In genomic region chr7:151083824-151084160, GRCh38 we compare ENCODE assay signal across 8 cellular contexts. TPM values are rescaled to one million over a fixed set of nuclear protein-coding genes. Genes with fewer than 3 reads are reported as not detected.
DNase-seq lines count a peak whose midpoint lies in the region; ATAC-seq, FAIRE-seq and TF ChIP-seq lines count a peak whose summit lies in the region.

No MANE protein-coding gene starts in this region.

- TF ChIP-seq EP300 in K562 (IDR thresholded peaks at IDR 0.05; ENCODE audit: low read length) (no peak), tibial nerve (IDR thresholded peaks at IDR 0.05) (no peak)

- peak overlapping the region; percentile 94; the same call in 2 of the 3 replicates for H3K27ac ChIP-seq in K562 (ENCODE audit: extremely low read depth, low read depth, low read length)
- peak overlapping the region; percentile 84 for H3K27ac ChIP-seq in lower lobe of right lung
- H3K27ac ChIP-seq in tibial nerve: peak overlapping the region; percentile 92 to 99 (median 98)
- peak overlapping the region in 1 of 3 donors; percentile 94 for H3K27ac ChIP-seq in thyroid gland

- H3K27me3 ChIP-seq in K562 (ENCODE audit: control insufficient read depth in 2 of 2, insufficient read depth in 2 of 2, low read length in 2 of 2) (no peaks in the 10 kb centered on the region), lower lobe of right lung (ENCODE audit: low read depth) (no peaks in the 10 kb centered on the region), tibial nerve (no peaks in the 10 kb centered on the region), thyroid gland (no peaks in the 10 kb centered on the region)

- H3K4me2 ChIP-seq in K562 (ENCODE audit: insufficient read depth, low read length): peak overlapping the region; percentile 97

- peak overlapping the region; percentile 94 to 97 for H3K9ac ChIP-seq in K562 (ENCODE audit: insufficient read depth in 1 of 2, low read depth in 2 of 2, low read length in 2 of 2)

- in situ Hi-C loops in K562 (cut with MboI): no loop called here

- H3K9me3 ChIP-seq in K562 (replicated peaks; ENCODE audit: control insufficient read depth, insufficient read depth, low read depth, low read length) (no peaks in the 10 kb centered on the region), lower lobe of right lung (no peaks in the 10 kb centered on the region), tibial nerve (no peaks in the 10 kb centered on the region), thyroid gland (no peaks in the 10 kb centered on the region)

- CTCF ChIA-PET in activated naive CD4-positive, alpha-beta T cell treated with anti-CD3 and anti-CD28 coated beads, Interleukin-2, amount 10 ng/mL, durations not matched to agents 7 days and 5 days (lab: Charles Lee): interaction anchor here (1.3 kb wide), 1 partner anchor 65 kb away, joined by 4 read pairs; no protein-coding TSS in a partner anchor
- CTCF ChIA-PET in K562 (lab: Yijun Ruan, JAX; ENCODE audit: low intra/inter-chr PET ratio): no interaction called here

- H3K79me2 ChIP-seq in K562 (ENCODE audit: control insufficient read depth, insufficient read depth, low read length): peaks cover 68% of the 10 kb centered on the region

- H3K4me1 ChIP-seq in K562 (replicated peaks in 1 of 2; ENCODE audit: control insufficient read depth in 2 of 2, insufficient read depth in 2 of 2, low read length in 2 of 2): peaks cover 52 to 83% of the 10 kb centered on the region in 2 experiments
- H3K4me1 ChIP-seq in lower lobe of right lung: peaks cover 60% of the 10 kb centered on the region
- H3K4me1 ChIP-seq in tibial nerve: peaks cover 0 to 70% (median 53%) of the 10 kb centered on the region in 4 donors
- peaks cover 37 to 56% of the 10 kb centered on the region in 2 donors for H3K4me1 ChIP-seq in thyroid gland

- H3K9me1 ChIP-seq in K562 (ENCODE audit: control insufficient read depth, insufficient read depth, low read length): no peaks in the 10 kb centered on the region

- peak overlapping the region; percentile 11 for H3K27ac Mint-ChIP-seq in activated naive CD4-positive, alpha-beta T cell treated with anti-CD3 and anti-CD28 coated beads, Interleukin-2, amount 10 ng/mL, durations not matched to agents 7 days and 5 days

- FAIRE-seq in K562 (lab: Jason Lieb, UNC): peak; percentile 58

- POLR2A ChIA-PET in K562 (lab: Yijun Ruan, JAX): interaction anchor here (0.9 to 2.5 kb wide), 4 partner anchors 9 to 55 kb away, joined by 3 to 10 read pairs (median 3); no protein-coding TSS in a partner anchor

- no TSS peak for BruUV-seq in K562 (replicated peaks; lab: Mats Ljungman, UMichigan)

- no peaks in the 10 kb centered on the region for H3K9me3 Mint-ChIP-seq in activated naive CD4-positive, alpha-beta T cell treated with anti-CD3 and anti-CD28 coated beads, Interleukin-2, amount 10 ng/mL, durations not matched to agents 7 days and 5 days

- 30% methylated on average over 3 of the region's 3 CpGs for WGBS in K562 (ENCODE audit: insufficient coverage, low coverage, missing lambda C conversion rate)
- WGBS in tibial nerve, 2 donors: 26 to 31% methylated on average over 3 of the region's 3 CpGs
- 33% methylated on average over 3 of the region's 3 CpGs for WGBS in thyroid gland, 2 donors

- peaks cover 18% of the 10 kb centered on the region for H4K20me1 ChIP-seq in K562 (replicated peaks; ENCODE audit: control insufficient read depth, insufficient read depth, low read length)

- no peak for TF ChIP-seq RAD21 in K562 (CRISPR knock-in tag; conservative IDR thresholded peaks at IDR 0.05 in 1 of 2, IDR thresholded peaks at IDR 0.05 in 1 of 2)

- ATAC-seq in K562: no peak
- no peak for ATAC-seq in lower lobe of right lung

- H3K27me3 Mint-ChIP-seq in activated naive CD4-positive, alpha-beta T cell treated with anti-CD3 and anti-CD28 coated beads, Interleukin-2, amount 10 ng/mL, durations not matched to agents 7 days and 5 days: peaks cover 44% of the 10 kb centered on the region

- H3K4me3 ChIP-seq in K562: peak overlapping the region; percentile 89
- peak overlapping the region; percentile 96 for H3K4me3 ChIP-seq in lower lobe of right lung
- peak overlapping the region; percentile 67 to 93 (median 76) for H3K4me3 ChIP-seq in tibial nerve
- H3K4me3 ChIP-seq in thyroid gland (replicated peaks in 1 of 3): peak overlapping the region in 1 of 3 donors; percentile 77

- H3K4me3 Mint-ChIP-seq in activated naive CD4-positive, alpha-beta T cell treated with anti-CD3 and anti-CD28 coated beads, Interleukin-2, amount 10 ng/mL, durations not matched to agents 7 days and 5 days: peak overlapping the region; percentile 85

- TF ChIP-seq CTCF in K562 (IDR thresholded peaks at IDR 0.05 in 2 of 3, conservative IDR thresholded peaks at IDR 0.05 in 1 of 3; ENCODE audit: insufficient read depth in 2 of 3, low read depth in 1 of 3, low read length in 3 of 3) (no peak), lower lobe of right lung (IDR thresholded peaks at IDR 0.05) (no peak), tibial nerve (IDR thresholded peaks at IDR 0.05) (no peak), thyroid gland (IDR thresholded peaks at IDR 0.05) (no peak)

- intact Hi-C loops in K562 (cut with micrococcal nuclease) (loop anchor here (1.0 to 10.0 kb wide), 3 partner anchors 55 to 769 kb away; partner anchors contain the start of gene ABCB8), lower lobe of right lung (cut with DNase I) (no loop called here), thyroid gland (cut with DNase I) (no loop called here)

- H3K36me3 Mint-ChIP-seq in activated naive CD4-positive, alpha-beta T cell treated with anti-CD3 and anti-CD28 coated beads, Interleukin-2, amount 10 ng/mL, durations not matched to agents 7 days and 5 days: peaks cover 10% of the 10 kb centered on the region

- H3K36me3 ChIP-seq in K562 (ENCODE audit: control insufficient read depth, insufficient read depth, low read length) (peaks cover 32% of the 10 kb centered on the region), lower lobe of right lung (no peaks in the 10 kb centered on the region), tibial nerve (peaks cover 0 to under 1% (median 0%) of the 10 kb centered on the region in 3 donors), thyroid gland (no peaks in the 10 kb centered on the region)

- no peak for DNase-seq in activated naive CD4-positive, alpha-beta T cell treated with anti-CD3 and anti-CD28 coated beads, Interleukin-2, amount 10 ng/mL, durations not matched to agents 7 days and 5 days
- DNase-seq in activated naive CD4-positive, alpha-beta T cell (lab: John Stamatoyannopoulos, UW): no peak
- DNase-seq in K562 (ENCODE audit: extremely low read depth in 1 of 4, low spot score in 3 of 4) (no peak), lower lobe of right lung (no peak), tibial nerve (ENCODE audit: low spot score in 2 of 2) (no peak), NCI-H2029 treated with DMSO at 0.1 percent for 48 hours (lab: John Stamatoyannopoulos, UW) (no peak), thyroid gland (no peak), SIG-M5 (lab: John Stamatoyannopoulos, UW) (no peak)

- H3K4me1 Mint-ChIP-seq in activated naive CD4-positive, alpha-beta T cell treated with anti-CD3 and anti-CD28 coated beads, Interleukin-2, amount 10 ng/mL, durations not matched to agents 7 days and 5 days: peaks cover 57% of the 10 kb centered on the region

- H2AFZ ChIP-seq in K562 (ENCODE audit: low read depth, low read length): peak overlapping the region; percentile 81

- TF ChIP-seq POLR2A in K562 (conservative IDR thresholded peaks at IDR 0.05): no peak
- no peak for TF ChIP-seq POLR2A in tibial nerve (IDR thresholded peaks at IDR 0.05)
- TF ChIP-seq POLR2A in thyroid gland (IDR thresholded peaks at IDR 0.05): no peak

RNA-seq across cellular contexts. Expression of gene TMUB1, which starts 0.5 kb away (rescaled TPM):
- 28.8 and 70.7 TPM in 2 replicates for total RNA-seq in K562 (2011; cell fraction: chromatin; rRNA removed; ENCODE audit: low replicate concordance)
- 113 and 126 TPM in 2 replicates for total RNA-seq in K562 (2011; cell fraction: nucleolus; rRNA removed)
- 72.2 and 72.4 TPM in 2 replicates for total RNA-seq in K562 (2011; cell fraction: nucleoplasm; rRNA removed)
- total RNA-seq in K562 (2014; rRNA removed): 189 and 255 TPM in 2 replicates
- 19.4 and 21.4 TPM in 2 replicates for total RNA-seq in K562 (2014; rRNA removed; fragmentation: Illumina TruSeq; extraction: Trizol)
- total RNA-seq in K562 (2015; rRNA removed; fragmentation: Illumina TruSeq; extraction: Trizol): 86.3 and 97.0 TPM in 2 replicates
- 233 and 241 TPM in 2 replicates for total RNA-seq in K562 (2021)
- 38.4 and 59.7 TPM in 2 replicates for polyA plus RNA-seq in K562 (2011; rRNA removed)
- 86.5 and 297 TPM in 2 replicates for polyA plus RNA-seq in K562 (2011; cell fraction: cytosol; rRNA removed)
- 123 and 249 TPM in 2 replicates for polyA plus RNA-seq in K562 (2011; cell fraction: nucleus; rRNA removed)
- polyA plus RNA-seq in K562 (2012): 165 and 183 TPM in 2 replicates
- polyA plus RNA-seq in K562 (2014; fragmentation: Illumina TruSeq; extraction: Trizol): 74.1 and 210 TPM in 2 replicates
- under 1 TPM; 0.14 to 0.34 TPM for polyA plus RNA-seq in K562 (2014; fragmentation: Nextera tagmentation; extraction: Ambion mirVana)
- 195 and 207 TPM in 2 replicates for polyA plus RNA-seq in K562 (2014; rRNA removed)
- 8.2 and 12.5 TPM in 2 replicates for polyA minus RNA-seq in K562 (2011; rRNA and poly(A)+ RNA removed)
- 52.4 and 69.4 TPM in 2 replicates for polyA minus RNA-seq in K562 (2011; cell fraction: cytosol; rRNA and poly(A)+ RNA removed)
- polyA minus RNA-seq in K562 (2011; cell fraction: nucleus; rRNA and poly(A)+ RNA removed): 18.0 and 20.3 TPM in 2 replicates
- total RNA-seq in lower lobe of right lung: 37.4 TPM
- 10 to 100 TPM; 24.3 to 61.5 (median 33.8) TPM for total RNA-seq in tibial nerve
- total RNA-seq in thyroid gland: 10 to 100 TPM; 33.7 to 78.7 (median 44.2) TPM

RNA-seq across cellular contexts. Expression of gene AGAP3, which starts 2.5 kb away (rescaled TPM):
- total RNA-seq in K562 (2011; cell fraction: chromatin; rRNA removed; ENCODE audit: low replicate concordance): 309 and 657 TPM in 2 replicates
- 263 and 322 TPM in 2 replicates for total RNA-seq in K562 (2011; cell fraction: nucleolus; rRNA removed)
- 258 and 293 TPM in 2 replicates for total RNA-seq in K562 (2011; cell fraction: nucleoplasm; rRNA removed)
- 62.2 and 94.2 TPM in 2 replicates for total RNA-seq in K562 (2014; rRNA removed)
- total RNA-seq in K562 (2014; rRNA removed; fragmentation: Illumina TruSeq; extraction: Trizol): 34.6 and 44.0 TPM in 2 replicates
- 59.8 and 60.0 TPM in 2 replicates for total RNA-seq in K562 (2015; rRNA removed; fragmentation: Illumina TruSeq; extraction: Trizol)
- total RNA-seq in K562 (2021): 178 and 208 TPM in 2 replicates
- 61.4 and 65.4 TPM in 2 replicates for polyA plus RNA-seq in K562 (2011; rRNA removed)
- 86.8 and 233 TPM in 2 replicates for polyA plus RNA-seq in K562 (2011; cell fraction: cytosol; rRNA removed)
- 273 and 510 TPM in 2 replicates for polyA plus RNA-seq in K562 (2011; cell fraction: nucleus; rRNA removed)
- polyA plus RNA-seq in K562 (2012): 83.7 and 110 TPM in 2 replicates
- 66.7 and 96.7 TPM in 2 replicates for polyA plus RNA-seq in K562 (2014; fragmentation: Illumina TruSeq; extraction: Trizol)
- 1 to 10 TPM; 3.4 to 4.4 TPM for polyA plus RNA-seq in K562 (2014; fragmentation: Nextera tagmentation; extraction: Ambion mirVana)
- 118 and 127 TPM in 2 replicates for polyA plus RNA-seq in K562 (2014; rRNA removed)
- 34.5 and 46.4 TPM in 2 replicates for polyA minus RNA-seq in K562 (2011; rRNA and poly(A)+ RNA removed)
- polyA minus RNA-seq in K562 (2011; cell fraction: cytosol; rRNA and poly(A)+ RNA removed): 64.1 and 65.6 TPM in 2 replicates
- polyA minus RNA-seq in K562 (2011; cell fraction: nucleus; rRNA and poly(A)+ RNA removed): 79.9 and 118 TPM in 2 replicates
- 157 TPM for total RNA-seq in lower lobe of right lung
- total RNA-seq in tibial nerve: 100 to 1,000 TPM in 2 of 4 donors, 10 to 100 TPM in 2; 40.0 to 114 (median 87.2) TPM
- total RNA-seq in thyroid gland: 10 to 100 TPM; 49.0 to 75.2 (median 66.2) TPM

RNA-seq across cellular contexts. Expression of gene FASTK, which starts 3.2 kb away (rescaled TPM):
- total RNA-seq in K562 (2011; cell fraction: chromatin; rRNA removed; ENCODE audit: low replicate concordance): 153 and 539 TPM in 2 replicates
- total RNA-seq in K562 (2011; cell fraction: nucleolus; rRNA removed): 501 and 515 TPM in 2 replicates
- 225 and 261 TPM in 2 replicates for total RNA-seq in K562 (2011; cell fraction: nucleoplasm; rRNA removed)
- total RNA-seq in K562 (2014; rRNA removed): 114 and 139 TPM in 2 replicates
- 8.3 and 12.6 TPM in 2 replicates for total RNA-seq in K562 (2014; rRNA removed; fragmentation: Illumina TruSeq; extraction: Trizol)
- total RNA-seq in K562 (2015; rRNA removed; fragmentation: Illumina TruSeq; extraction: Trizol): 50.3 and 55.4 TPM in 2 replicates
- 106 and 112 TPM in 2 replicates for total RNA-seq in K562 (2021)
- 48.2 and 69.4 TPM in 2 replicates for polyA plus RNA-seq in K562 (2011; rRNA removed)
- 50.7 and 105 TPM in 2 replicates for polyA plus RNA-seq in K562 (2011; cell fraction: cytosol; rRNA removed)
- 711 and 1,075 TPM in 2 replicates for polyA plus RNA-seq in K562 (2011; cell fraction: nucleus; rRNA removed)
- 70.9 and 124 TPM in 2 replicates for polyA plus RNA-seq in K562 (2012)
- polyA plus RNA-seq in K562 (2014; fragmentation: Illumina TruSeq; extraction: Trizol): 38.2 and 53.4 TPM in 2 replicates
- polyA plus RNA-seq in K562 (2014; fragmentation: Nextera tagmentation; extraction: Ambion mirVana): 1 to 10 TPM in 1 of 2 experiments, under 1 TPM in 1; 0.51 to 2.7 TPM
- polyA plus RNA-seq in K562 (2014; rRNA removed): 150 and 181 TPM in 2 replicates
- polyA minus RNA-seq in K562 (2011; rRNA and poly(A)+ RNA removed): 18.8 and 24.7 TPM in 2 replicates
- 22.8 and 23.4 TPM in 2 replicates for polyA minus RNA-seq in K562 (2011; cell fraction: cytosol; rRNA and poly(A)+ RNA removed)
- 187 and 189 TPM in 2 replicates for polyA minus RNA-seq in K562 (2011; cell fraction: nucleus; rRNA and poly(A)+ RNA removed)
- total RNA-seq in lower lobe of right lung: 54.4 TPM
- total RNA-seq in tibial nerve: 100 to 1,000 TPM in 1 of 4 donors, 10 to 100 TPM in 3; 69.9 to 139 (median 79.7) TPM
- 100 to 1,000 TPM in 1 of 4 donors, 10 to 100 TPM in 3; 71.8 to 114 (median 78.8) TPM for total RNA-seq in thyroid gland

RNA-seq across cellular contexts. Expression of gene SLC4A2, which starts 24.4 kb away (rescaled TPM):
- total RNA-seq in K562 (2011; cell fraction: chromatin; rRNA removed; ENCODE audit: low replicate concordance): 230 and 845 TPM in 2 replicates
- 746 and 756 TPM in 2 replicates for total RNA-seq in K562 (2011; cell fraction: nucleolus; rRNA removed)
- 367 and 388 TPM in 2 replicates for total RNA-seq in K562 (2011; cell fraction: nucleoplasm; rRNA removed)
- 360 and 417 TPM in 2 replicates for total RNA-seq in K562 (2014; rRNA removed)
- total RNA-seq in K562 (2014; rRNA removed; fragmentation: Illumina TruSeq; extraction: Trizol): 32.6 and 55.0 TPM in 2 replicates
- 130 and 132 TPM in 2 replicates for total RNA-seq in K562 (2015; rRNA removed; fragmentation: Illumina TruSeq; extraction: Trizol)
- 363 and 375 TPM in 2 replicates for total RNA-seq in K562 (2021)
- 69.2 and 85.2 TPM in 2 replicates for polyA plus RNA-seq in K562 (2011; rRNA removed)
- polyA plus RNA-seq in K562 (2011; cell fraction: cytosol; rRNA removed): 68.0 and 147 TPM in 2 replicates
- polyA plus RNA-seq in K562 (2011; cell fraction: nucleus; rRNA removed): 438 and 829 TPM in 2 replicates
- polyA plus RNA-seq in K562 (2012): 243 and 347 TPM in 2 replicates
- polyA plus RNA-seq in K562 (2014; fragmentation: Illumina TruSeq; extraction: Trizol): 166 and 212 TPM in 2 replicates
- 10 to 100 TPM; 11.4 to 28.8 TPM for polyA plus RNA-seq in K562 (2014; fragmentation: Nextera tagmentation; extraction: Ambion mirVana)
- 306 and 316 TPM in 2 replicates for polyA plus RNA-seq in K562 (2014; rRNA removed)
- polyA minus RNA-seq in K562 (2011; rRNA and poly(A)+ RNA removed): 29.9 and 60.1 TPM in 2 replicates
- polyA minus RNA-seq in K562 (2011; cell fraction: cytosol; rRNA and poly(A)+ RNA removed): 79.9 and 106 TPM in 2 replicates
- 138 and 143 TPM in 2 replicates for polyA minus RNA-seq in K562 (2011; cell fraction: nucleus; rRNA and poly(A)+ RNA removed)
- 182 TPM for total RNA-seq in lower lobe of right lung
- 100 to 1,000 TPM in 1 of 4 donors, 10 to 100 TPM in 3; 74.3 to 111 (median 91.4) TPM for total RNA-seq in tibial nerve
- total RNA-seq in thyroid gland: 100 to 1,000 TPM in 1 of 4 donors, 10 to 100 TPM in 3; 48.5 to 109 (median 69.0) TPM

RNA-seq across cellular contexts. Expression of gene CDK5, which starts 26.1 kb away (rescaled TPM):
- 19.7 and 25.7 TPM in 2 replicates for total RNA-seq in K562 (2011; cell fraction: chromatin; rRNA removed; ENCODE audit: low replicate concordance)
- total RNA-seq in K562 (2011; cell fraction: nucleolus; rRNA removed): 30.0 and 32.9 TPM in 2 replicates
- total RNA-seq in K562 (2011; cell fraction: nucleoplasm; rRNA removed): 23.7 and 24.5 TPM in 2 replicates
- total RNA-seq in K562 (2014; rRNA removed) (38.0 and 53.5 TPM in 2 replicates), K562 (2014; rRNA removed; fragmentation: Illumina TruSeq; extraction: Trizol) (11.8 and 20.3 TPM in 2 replicates), K562 (2015; rRNA removed; fragmentation: Illumina TruSeq; extraction: Trizol) (32.2 and 35.8 TPM in 2 replicates), K562 (2021) (25.0 and 25.3 TPM in 2 replicates), lower lobe of right lung (13.7 TPM), tibial nerve (10 to 100 TPM in 1 of 4 donors, 1 to 10 TPM in 3; 3.6 to 13.1 (median 7.1) TPM), thyroid gland (10 to 100 TPM in 2 of 4 donors, 1 to 10 TPM in 2; 5.3 to 17.4 (median 9.6) TPM)
- polyA plus RNA-seq in K562 (2011; rRNA removed) (27.5 and 28.6 TPM in 2 replicates), K562 (2014; fragmentation: Illumina TruSeq; extraction: Trizol) (29.0 and 34.3 TPM in 2 replicates), K562 (2014; fragmentation: Nextera tagmentation; extraction: Ambion mirVana) (10 to 100 TPM in 1 of 2 experiments, 1 to 10 TPM in 1; 3.2 to 18.1 TPM), K562 (2014; rRNA removed) (25.6 and 28.4 TPM in 2 replicates)
- 47.3 and 82.3 TPM in 2 replicates for polyA plus RNA-seq in K562 (2011; cell fraction: cytosol; rRNA removed)
- polyA plus RNA-seq in K562 (2011; cell fraction: nucleus; rRNA removed): 35.2 and 43.5 TPM in 2 replicates
- polyA plus RNA-seq in K562 (2012): 36.0 and 38.1 TPM in 2 replicates
- polyA minus RNA-seq in K562 (2011; rRNA and poly(A)+ RNA removed): 25.6 and 37.1 TPM in 2 replicates
- polyA minus RNA-seq in K562 (2011; cell fraction: cytosol; rRNA and poly(A)+ RNA removed): 13.6 and 28.1 TPM in 2 replicates
- polyA minus RNA-seq in K562 (2011; cell fraction: nucleus; rRNA and poly(A)+ RNA removed): 15.5 and 21.0 TPM in 2 replicates
